ENCODE assay signal across 16 cellular contexts in genomic region chr14:104205781-104206180, GRCh38.
A peak's percentile ranks its signal among the peaks of the same experiment; 100 is the strongest.
DNase-seq lines count a peak whose midpoint lies in the region; ATAC-seq, FAIRE-seq and TF ChIP-seq lines count a peak whose summit lies in the region.
"Had no signal": no experiment of that assay in that cellular context is flagged by ENCODE, and none has a peak within 500 bp of the region (broad histone marks: within the 10 kb centered on the region; RNA-seq: fewer than 3 reads in every experiment).

No MANE protein-coding gene starts in this region.

- H4K20me1 ChIP-seq in HepG2 (ENCODE audit: insufficient read depth, low read length) = no peaks in the 10 kb centered on the region

- H3K9me3 ChIP-seq in cardiac muscle cell (ENCODE audit: low read depth) = no peaks in the 10 kb centered on the region
- H3K9me3 ChIP-seq in left ventricle myocardium inferior (replicated peaks) = no peaks in the 10 kb centered on the region
- no peaks in the 10 kb centered on the region for H3K9me3 ChIP-seq in HepG2 (ENCODE audit: low read length)
- H3K9me3 ChIP-seq in Peyer's patch = no peaks in the 10 kb centered on the region
- H3K9me3 ChIP-seq: A549 had no signal

- CTCF ChIA-PET in HepG2 (lab: Yijun Ruan, JAX; ENCODE audit: low intra/inter-chr PET ratio, low total read pairs) = no interaction called here

- no peak for TF ChIP-seq EP300 in HepG2 (IDR thresholded peaks at IDR 0.05; ENCODE audit: low read depth in 2 of 2, low read length in 2 of 2)
- TF ChIP-seq EP300 in HepG2 (CRISPR knock-in tag; IDR thresholded peaks at IDR 0.05; ENCODE audit: borderline replicate concordance) = no peak

- FAIRE-seq in HepG2 (lab: Jason Lieb, UNC) = no peak
- FAIRE-seq: A549, GM12878 had no signal

- H3K4me3 ChIP-seq in cardiac muscle cell (no peak overlapping the region), left ventricle myocardium inferior (no peak overlapping the region), HepG2 (replicated peaks in 1 of 3; ENCODE audit: insufficient read depth in 1 of 3, low read depth in 2 of 3, low read length in 3 of 3) (no peak overlapping the region), Peyer's patch (no peak overlapping the region)
- H3K4me3 ChIP-seq: A549, GM12878 had no signal

- intact Hi-C loops in left ventricle myocardium inferior (cut with micrococcal nuclease) (no loop called here), HepG2 (cut with micrococcal nuclease; ENCODE audit: unreplicated experiment) (no loop called here)

- POLR2A ChIA-PET in HepG2 (lab: Yijun Ruan, JAX) = no interaction called here

- ATAC-seq in HepG2 = peak; percentile 41
- peak; percentile 22 for ATAC-seq in omental fat pad (ENCODE audit: low FRiP score)
- ATAC-seq: GM12878 had no signal

- no peak for TF ChIP-seq RAD21 in HepG2 (CRISPR knock-in tag; IDR thresholded peaks at IDR 0.05)

- H3K4me2 ChIP-seq in HepG2 (ENCODE audit: low read depth, low read length) = no peak overlapping the region
- H3K4me2 ChIP-seq: A549 had no signal

- H3K4me1 ChIP-seq in cardiac muscle cell (ENCODE audit: low read depth) (peaks cover 12% of the 10 kb centered on the region), left ventricle myocardium inferior (no peaks in the 10 kb centered on the region), HepG2 (ENCODE audit: insufficient read depth, low read length) (peaks cover 11% of the 10 kb centered on the region), Peyer's patch (no peaks in the 10 kb centered on the region)
- H3K4me1 ChIP-seq: A549 had no signal

- TF ChIP-seq POLR2A in HepG2 (IDR thresholded peaks at IDR 0.05; ENCODE audit: insufficient read depth in 1 of 2, low read depth in 2 of 2, low read length in 2 of 2) = no peak
- no peak for TF ChIP-seq POLR2A in Peyer's patch (IDR thresholded peaks at IDR 0.05)

- WGBS in HepG2 (ENCODE audit: low lambda C conversion rate) = no CpG with 5 or more reads among the region's 6 CpGs

- H3K79me2 ChIP-seq in HepG2 (ENCODE audit: insufficient read depth, low read length) = no peaks in the 10 kb centered on the region

- H3K27ac ChIP-seq in cardiac muscle cell (peak overlapping the region; percentile 40), left ventricle myocardium inferior (replicated peaks) (no peak overlapping the region), HepG2 (ENCODE audit: extremely low read length, insufficient read depth, low read length) (no peak overlapping the region), Peyer's patch (no peak overlapping the region)
- H3K27ac ChIP-seq: 22Rv1, A549 had no signal

- DNase-seq in cardiac muscle cell (ENCODE audit: low read depth in 1 of 2, low spot score in 1 of 2) (no peak), left ventricle myocardium inferior (no peak), HepG2 (ENCODE audit: low spot score) (no peak), omental fat pad (ENCODE audit: low spot score) (no peak), AML-193 (lab: John Stamatoyannopoulos, UW) (no peak), Peyer's patch (no peak), hippocampal formation (lab: John Stamatoyannopoulos, UW) (no peak)
- DNase-seq: CD4-positive, CD25-positive, alpha-beta regulatory T cell; CD8-positive, alpha-beta memory T cell; DMS 273 treated with DMSO at 0.1 percent for 48 hours; DMS53; EL; GOT3 had no signal

- no peaks in the 10 kb centered on the region for H3K27me3 ChIP-seq in cardiac muscle cell
- peaks cover 33% of the 10 kb centered on the region for H3K27me3 ChIP-seq in left ventricle myocardium inferior (ENCODE audit: low read depth)
- peaks cover 3 to 24% of the 10 kb centered on the region in 2 experiments; a peak in 4 of 5 replicates for H3K27me3 ChIP-seq in HepG2 (ENCODE audit: control insufficient read depth in 1 of 2, insufficient read depth in 2 of 2, low read length in 2 of 2)
- no peaks in the 10 kb centered on the region for H3K27me3 ChIP-seq in Peyer's patch

- H3K9ac ChIP-seq in HepG2 (ENCODE audit: insufficient read depth, low read depth, low read length) = no peak overlapping the region

- no peak for TF ChIP-seq CTCF in cardiac muscle cell (IDR thresholded peaks at IDR 0.05; ENCODE audit: low read depth, low read length)
- TF ChIP-seq CTCF in left ventricle myocardium inferior (IDR thresholded peaks at IDR 0.05; ENCODE audit: borderline replicate concordance) = no peak
- no peak for TF ChIP-seq CTCF in HepG2 (CRISPR knock-in tag; IDR thresholded peaks at IDR 0.05)
- no peak for TF ChIP-seq CTCF in omental fat pad (IDR thresholded peaks at IDR 0.05)
- TF ChIP-seq CTCF in Peyer's patch (IDR thresholded peaks at IDR 0.05) = no peak

- in situ Hi-C loops in HepG2 (cut with HindIII; ENCODE audit: extremely low pct_ligation_motif_present, low pct_unique_long_range_greater_than_20kb) = no loop called here

- no TSS peak for BruUV-seq in HepG2 (replicated peaks; lab: Mats Ljungman, UMichigan)

- H3K36me3 ChIP-seq in cardiac muscle cell (no peaks in the 10 kb centered on the region), left ventricle myocardium inferior (no peaks in the 10 kb centered on the region), HepG2 (replicated peaks in 1 of 2; ENCODE audit: control insufficient read depth in 1 of 2, insufficient read depth in 2 of 2, low read length in 2 of 2) (no peaks in the 10 kb centered on the region), Peyer's patch (no peaks in the 10 kb centered on the region)

- H2AFZ ChIP-seq in HepG2 (ENCODE audit: low read length) = no peak overlapping the region

TF ChIP-seq in HepG2, 621 proteins besides CTCF, POLR2A, EP300 and RAD21:
- no peak for TF ChIP-seq ZMAT5 (CRISPR knock-in tag; IDR thresholded peaks at IDR 0.05; ENCODE audit: borderline replicate concordance, low read depth)
- no peak for TF ChIP-seq NR3C1 (CRISPR knock-in tag; IDR thresholded peaks at IDR 0.05)
- TF ChIP-seq RNF219 (CRISPR knock-in tag; IDR thresholded peaks at IDR 0.05) = no peak
- no peak for TF ChIP-seq ZBTB14 (CRISPR knock-in tag; IDR thresholded peaks at IDR 0.05)
- no peak for TF ChIP-seq UBTF (CRISPR knock-in tag; IDR thresholded peaks at IDR 0.05)
- TF ChIP-seq ZNF720 (CRISPR knock-in tag; IDR thresholded peaks at IDR 0.05) = no peak
- no peak for TF ChIP-seq HOMEZ (CRISPR knock-in tag; IDR thresholded peaks at IDR 0.05; ENCODE audit: low read depth)
- TF ChIP-seq NFE2L1 (CRISPR knock-in tag; IDR thresholded peaks at IDR 0.05; ENCODE audit: borderline replicate concordance) = no peak
- TF ChIP-seq ZNF354B (CRISPR knock-in tag; IDR thresholded peaks at IDR 0.05) = no peak
- TF ChIP-seq RFX1 (IDR thresholded peaks at IDR 0.05) = no peak
